In genomic region chr6:142796571-142796970, GRCh38 we compare ENCODE assay signal across 13 cellular contexts.
A peak's percentile ranks its signal among the peaks of the same experiment; 100 is the strongest.
DNase-seq lines count a peak whose midpoint lies in the region; ATAC-seq and TF ChIP-seq lines count a peak whose summit lies in the region.
"Had no signal": no experiment of that assay in that cellular context is flagged by ENCODE, and none has a peak within 500 bp of the region (broad histone marks: within the 10 kb centered on the region; RNA-seq: fewer than 3 reads in every experiment).

No MANE protein-coding gene starts in this region.

- no peak for TF ChIP-seq EP300 in tibial nerve (IDR thresholded peaks at IDR 0.05)

- H2AFZ ChIP-seq in GM23248: no peak overlapping the region

- H3K4me1 Mint-ChIP-seq in CD4-positive, alpha-beta T cell (ENCODE audit: low read depth): peaks cover 87% of the 10 kb centered on the region
- peaks cover 4% of the 10 kb centered on the region for H3K4me1 Mint-ChIP-seq in nephron progenitor cell

- H3K9me3 ChIP-seq in CD4-positive, alpha-beta T cell (ENCODE audit: control insufficient read depth, low read length): no peaks in the 10 kb centered on the region
- H3K9me3 ChIP-seq in GM23248 (ENCODE audit: low read depth) (no peaks in the 10 kb centered on the region), tibial nerve (no peaks in the 10 kb centered on the region)
- H3K9me3 ChIP-seq: esophagus squamous epithelium, Peyer's patch had no signal

- H3K36me3 Mint-ChIP-seq in CD4-positive, alpha-beta T cell (ENCODE audit: low read depth): peaks cover 35% of the 10 kb centered on the region
- no peaks in the 10 kb centered on the region for H3K36me3 Mint-ChIP-seq in nephron progenitor cell (ENCODE audit: low read depth)

- H3K9me3 Mint-ChIP-seq in CD4-positive, alpha-beta T cell: no peaks in the 10 kb centered on the region
- no peaks in the 10 kb centered on the region for H3K9me3 Mint-ChIP-seq in nephron progenitor cell
- H3K9me3 Mint-ChIP-seq: stimulated activated memory B cell treated with anti-CD40 and anti-IgM and Interleukin-4, amounts not matched to agents 10 μg/mL and 1 μg/mL and 100 μg/mL, for 72 hours had no signal

- H4K20me1 ChIP-seq in GM23248 (ENCODE audit: insufficient read depth): no peaks in the 10 kb centered on the region

- H3K36me3 ChIP-seq in GM23248 (ENCODE audit: low read depth) (no peaks in the 10 kb centered on the region), tibial nerve (no peaks in the 10 kb centered on the region)
- H3K36me3 ChIP-seq: esophagus squamous epithelium, Peyer's patch had no signal

- no peaks in the 10 kb centered on the region for H3K27me3 Mint-ChIP-seq in CD4-positive, alpha-beta T cell
- H3K27me3 Mint-ChIP-seq in nephron progenitor cell (ENCODE audit: low read depth, poor library complexity): no peaks in the 10 kb centered on the region
- H3K27me3 Mint-ChIP-seq: stimulated activated memory B cell treated with anti-CD40 and anti-IgM and Interleukin-4, amounts not matched to agents 10 μg/mL and 1 μg/mL and 100 μg/mL, for 72 hours had no signal

- H3K4me3 Mint-ChIP-seq in CD4-positive, alpha-beta T cell: peak overlapping the region; percentile 42
- H3K4me3 Mint-ChIP-seq in nephron progenitor cell: no peak overlapping the region
- H3K4me3 Mint-ChIP-seq: stimulated activated memory B cell treated with anti-CD40 and anti-IgM and Interleukin-4, amounts not matched to agents 10 μg/mL and 1 μg/mL and 100 μg/mL, for 72 hours had no signal

- H3K27me3 ChIP-seq in CD4-positive, alpha-beta T cell (ENCODE audit: control insufficient read depth, insufficient read depth, low read length): no peaks in the 10 kb centered on the region
- H3K27me3 ChIP-seq in GM23248 (replicated peaks; ENCODE audit: insufficient read depth) (no peaks in the 10 kb centered on the region), tibial nerve (no peaks in the 10 kb centered on the region)
- H3K27me3 ChIP-seq: esophagus squamous epithelium, Peyer's patch had no signal

- H3K27ac ChIP-seq in CD4-positive, alpha-beta T cell (ENCODE audit: low read depth, low read length): no peak overlapping the region
- H3K27ac ChIP-seq in GM23248: 0 out of 2 replicates have a peak overlapping the region, but pooled peaks have one; percentile 16
- H3K27ac ChIP-seq in tibial nerve: no peak overlapping the region
- H3K27ac ChIP-seq: esophagus squamous epithelium, Peyer's patch, VCaP had no signal

- intact Hi-C loops in CD4-positive, alpha-beta T cell (cut with DNase I, micrococcal nuclease): no loop called here

- H3K4me3 ChIP-seq in GM23248 (no peak overlapping the region), foreskin fibroblast (ENCODE audit: low read depth in 1 of 2, low read length in 2 of 2) (no peak overlapping the region), tibial nerve (no peak overlapping the region)
- H3K4me3 ChIP-seq: esophagus squamous epithelium, Peyer's patch had no signal

- CTCF ChIA-PET in CD4-positive, alpha-beta T cell (lab: Charles Lee): interaction anchor here (2.1 kb wide), 1 partner anchor 24 kb away, joined by 5 read pairs; no protein-coding TSS in a partner anchor

- TF ChIP-seq CTCF in CD4-positive, alpha-beta T cell (IDR thresholded peaks at IDR 0.05): no peak
- TF ChIP-seq CTCF in foreskin fibroblast (IDR thresholded peaks at IDR 0.05; ENCODE audit: low read depth, low read length): no peak
- no peak for TF ChIP-seq CTCF in GM10266 (IDR thresholded peaks at IDR 0.05; ENCODE audit: control insufficient read depth, insufficient read depth, low read depth, missing control alignments)
- TF ChIP-seq CTCF in tibial nerve (IDR thresholded peaks at IDR 0.05): no peak
- no peak for TF ChIP-seq CTCF in nephron progenitor cell (IDR thresholded peaks at IDR 0.05)

- no peak for TF ChIP-seq POLR2A in tibial nerve (IDR thresholded peaks at IDR 0.05)

- no peaks in the 10 kb centered on the region for H3K9me2 ChIP-seq in GM23248 (ENCODE audit: insufficient read depth)

- peaks cover 99% of the 10 kb centered on the region for H3K79me2 ChIP-seq in GM23248 (ENCODE audit: insufficient read depth)

- peak overlapping the region; percentile 86 for H3K27ac Mint-ChIP-seq in CD4-positive, alpha-beta T cell
- no peak overlapping the region for H3K27ac Mint-ChIP-seq in nephron progenitor cell
- H3K27ac Mint-ChIP-seq: stimulated activated memory B cell treated with anti-CD40 and anti-IgM and Interleukin-4, amounts not matched to agents 10 μg/mL and 1 μg/mL and 100 μg/mL, for 72 hours had no signal

- H3K4me2 ChIP-seq in GM23248 (ENCODE audit: unreplicated experiment): no peak overlapping the region

- H3K9ac ChIP-seq in GM23248: no peak overlapping the region

- POLR2A ChIA-PET in CD4-positive, alpha-beta T cell (lab: Charles Lee): interaction anchor here (0.6 to 2.2 kb wide), 4 partner anchors 9 to 58 kb away, joined by 3 to 6 read pairs (median 4); no protein-coding TSS in a partner anchor

- in situ Hi-C loops in GM23248 (cut with MboI): no loop called here

- DNase-seq in CD4-positive, alpha-beta T cell: no peak
- DNase-seq in GM23248 (peak; percentile 63), NCI-H524 treated with DMSO at 0.1 percent for 48 hours (lab: John Stamatoyannopoulos, UW) (peak; percentile 23), foreskin fibroblast (peak; percentile 31 to 41), GM10266 (ENCODE audit: extremely low spot score) (no peak), COR-L47 (lab: John Stamatoyannopoulos, UW) (no peak), tibial nerve (ENCODE audit: low spot score in 2 of 2) (no peak), nephron progenitor cell (no peak)
- DNase-seq: esophagus squamous epithelium, NCI-H1092, Peyer's patch had no signal

- ATAC-seq in CD4-positive, alpha-beta T cell (ENCODE audit: poor library complexity): peak; percentile 38
- ATAC-seq: stimulated activated memory B cell treated with anti-CD40 and anti-IgM and Interleukin-4, amounts not matched to agents 10 μg/mL and 1 μg/mL and 100 μg/mL, for 72 hours had no signal

- WGBS in GM23248 (ENCODE audit: low coverage in 1 of 2, low lambda C conversion rate in 2 of 2, missing lambda C conversion rate in 2 of 2), 2 experiments: 83 to 92% methylated on average over 5 of the region's 5 CpGs
- WGBS in tibial nerve, 2 donors: 83 to 86% methylated on average over 5 of the region's 5 CpGs

- H3K4me1 ChIP-seq in GM23248 (ENCODE audit: insufficient read depth): peaks cover 41% of the 10 kb centered on the region
- peaks cover 0 to 4% (median 0%) of the 10 kb centered on the region in 4 donors for H3K4me1 ChIP-seq in tibial nerve
- H3K4me1 ChIP-seq: Peyer's patch had no signal

- peaks cover 25% of the 10 kb centered on the region for H3F3A ChIP-seq in GM23248 (ENCODE audit: insufficient read depth)

Comparison
In these comparisons a context has a peak if more than half of its experiments do, and no peak if none do; other contexts are left out.
1. DNase-seq: peak in GM23248 (single experiment), NCI-H524 treated with DMSO at 0.1 percent for 48 hours (single experiment) and foreskin fibroblast (2 of 2); none in CD4-positive, alpha-beta T cell (0 of 10), GM10266 (single experiment), COR-L47 (single experiment), tibial nerve (0 of 2) and nephron progenitor cell (single experiment).